In the genomic region with DNA sequence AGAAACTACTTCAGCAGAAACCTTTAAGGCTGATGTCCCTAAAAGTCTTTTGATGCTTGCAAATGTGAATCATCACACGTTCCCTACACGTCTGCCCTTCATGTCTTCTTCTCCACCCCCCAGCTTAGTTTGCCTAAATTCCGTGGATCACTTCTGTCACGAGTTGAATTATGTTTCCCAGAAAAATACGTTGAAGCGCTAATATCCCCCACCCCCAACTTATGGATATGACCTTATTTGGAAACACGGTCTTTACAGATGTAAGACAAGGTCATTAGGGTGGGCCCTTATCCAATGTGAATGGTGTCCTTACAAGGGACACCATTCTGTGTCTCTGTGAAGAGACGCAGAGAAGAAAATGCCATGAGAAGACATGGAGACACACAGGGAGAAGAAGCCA, we compare ENCODE assay signal across 19 cellular contexts.
"Had no signal": no experiment of that assay in that cellular context is flagged by ENCODE, and none has a peak within 500 bp of the region (broad histone marks: within the 10 kb centered on the region; RNA-seq: fewer than 3 reads in every experiment).

No MANE protein-coding gene starts in this region.

- DNase-seq: effector memory CD8-positive, alpha-beta T cell; gastrocnemius medialis; immature natural killer cell; left lung; lower lobe of right lung; psoas muscle; sigmoid colon; stimulated activated naive CD4-positive, alpha-beta T cell; stomach; substantia nigra; transverse colon had no signal

- H3K4me1 ChIP-seq: gastrocnemius medialis had no signal

- ATAC-seq: effector memory CD8-positive, alpha-beta T cell; gastrocnemius medialis; left lung; lower lobe of right lung; natural killer cell treated with Interleukin-12 subunit alpha and Interleukin-12 subunit beta and Interleukin-15 and Interleukin-18, amount 100 ng/mL, for 72 hours; psoas muscle had no signal

- H3K4me3 ChIP-seq: esophagus muscularis mucosa, gastrocnemius medialis, left lung, lower lobe of right lung, psoas muscle, sigmoid colon, skin epidermis, stomach, thoracic aorta, transverse colon had no signal

- H3K4me3 Mint-ChIP-seq: dendritic cell treated with granulocyte-macrophage colony-stimulating factor and Interleukin-4, amounts not matched to agents 40 ng/mL and 50 ng/mL, for 4 days; effector memory CD8-positive, alpha-beta T cell; memory B cell; mesothelial cell of epicardium; natural killer cell treated with Interleukin-12 subunit alpha and Interleukin-12 subunit beta and Interleukin-15 and Interleukin-18, amount 100 ng/mL, for 72 hours had no signal

- H3K27ac Mint-ChIP-seq: dendritic cell treated with granulocyte-macrophage colony-stimulating factor and Interleukin-4, amounts not matched to agents 40 ng/mL and 50 ng/mL, for 4 days; effector memory CD8-positive, alpha-beta T cell; immature natural killer cell; memory B cell; mesothelial cell of epicardium had no signal

- H3K27ac ChIP-seq: epithelial cell of prostate, esophagus muscularis mucosa, gastrocnemius medialis, left lung, lower lobe of right lung, psoas muscle, sigmoid colon, skin epidermis, stomach, thoracic aorta, transverse colon had no signal

- H3K9me3 ChIP-seq: esophagus muscularis mucosa, gastrocnemius medialis, left lung, lower lobe of right lung, psoas muscle, sigmoid colon, thoracic aorta, transverse colon had no signal
